Comparison of ENCODE assay signal across 1 cellular context in genomic region chr5:91272858-91273257, GRCh38.
TF ChIP-seq lines count a peak whose summit lies in the region.

No MANE protein-coding gene starts in this region.

TF ChIP-seq in GM12878, 131 proteins besides CTCF, POLR2A, EP300 and RAD21 (continued from another document and continues in another):
- TF ChIP-seq NKRF (conservative IDR thresholded peaks at IDR 0.05) (no peak), STAT3 (IDR thresholded peaks at IDR 0.05; ENCODE audit: low read depth, low read length) (peak; percentile 87; the same call in 1 of the 2 replicates), BMI1 (IDR thresholded peaks at IDR 0.05; ENCODE audit: borderline replicate concordance) (no peak), IKZF2 (IDR thresholded peaks at IDR 0.05) (peak; percentile 80 to 89), ZNF592 (IDR thresholded peaks at IDR 0.05) (no peak), GABPA (IDR thresholded peaks at IDR 0.05; ENCODE audit: low read depth) (peak; percentile 61; the same call in 1 of the 2 replicates), CREB1 (IDR thresholded peaks at IDR 0.05; ENCODE audit: low read depth) (peak; percentile 55; the same call in 1 of the 2 replicates), IRF3 (IDR thresholded peaks at IDR 0.05) (no peak), MTA3 (IDR thresholded peaks at IDR 0.05; ENCODE audit: borderline replicate concordance, low read length) (peak; percentile 98; the same call in 1 of the 2 replicates), NFIC (IDR thresholded peaks at IDR 0.05; ENCODE audit: low read depth, low read length) (peak; percentile 97), CBX3 (IDR thresholded peaks at IDR 0.05; ENCODE audit: borderline replicate concordance, low read depth) (no peak), STAT1 (conservative IDR thresholded peaks at IDR 0.05) (no peak), ETV6 (conservative IDR thresholded peaks at IDR 0.05 in 1 of 2, IDR thresholded peaks at IDR 0.05 in 1 of 2; ENCODE audit: borderline replicate concordance in 1 of 2, low read depth in 1 of 2) (peak in 1 of 2 experiments; percentile 49; a peak in 1 of 4 replicates), HDAC2 (IDR thresholded peaks at IDR 0.05) (no peak), E2F8 (IDR thresholded peaks at IDR 0.05; ENCODE audit: low read depth, partially characterized antibody) (no peak), SRF (IDR thresholded peaks at IDR 0.05; ENCODE audit: low read depth in 2 of 2, low read length in 2 of 2) (peak in 1 of 2 experiments; percentile 67; a peak in 2 of 4 replicates), TAF1 (IDR thresholded peaks at IDR 0.05; ENCODE audit: borderline replicate concordance, low read depth, low read length) (no peak), ZBTB33 (IDR thresholded peaks at IDR 0.05) (no peak), RBBP5 (conservative IDR thresholded peaks at IDR 0.05) (no peak), HDAC6 (IDR thresholded peaks at IDR 0.05; ENCODE audit: unreplicated experiment) (no peak), BCL11A (IDR thresholded peaks at IDR 0.05; ENCODE audit: low read depth, low read length) (peak; percentile 94), LARP7 (IDR thresholded peaks at IDR 0.05) (no peak), ZSCAN29 (IDR thresholded peaks at IDR 0.05) (no peak), FOS (IDR thresholded peaks at IDR 0.05; ENCODE audit: borderline replicate concordance, extremely low read depth, insufficient read length) (no peak), POLR2AphosphoS5 (IDR thresholded peaks at IDR 0.05; ENCODE audit: low read length) (no peak), NBN (IDR thresholded peaks at IDR 0.05) (peak; percentile 79), NRF1 (conservative IDR thresholded peaks at IDR 0.05; ENCODE audit: low read depth, low read length) (no peak), DPF2 (IDR thresholded peaks at IDR 0.05) (peak; percentile 78), ZNF687 (IDR thresholded peaks at IDR 0.05) (no peak), EZH2 (IDR thresholded peaks at IDR 0.05; ENCODE audit: borderline replicate concordance, control insufficient read depth, low read depth, low read length) (no peak), NR2C1 (IDR thresholded peaks at IDR 0.05) (no peak), TCF12 (IDR thresholded peaks at IDR 0.05; ENCODE audit: low read depth, low read length) (0 out of 2 replicates have a peak, but pooled peaks have one; percentile 73), NFXL1 (IDR thresholded peaks at IDR 0.05; ENCODE audit: borderline replicate concordance) (no peak), JUNB (IDR thresholded peaks at IDR 0.05) (peak; percentile 95), REST (IDR thresholded peaks at IDR 0.05; ENCODE audit: low read depth, low read length) (no peak), MAX (IDR thresholded peaks at IDR 0.05; ENCODE audit: low read depth, low read length) (no peak), ELK1 (IDR thresholded peaks at IDR 0.05; ENCODE audit: low read depth, low read length) (no peak), ZNF24 (IDR thresholded peaks at IDR 0.05) (peak; percentile 58; the same call in 1 of the 2 replicates)
